In the genomic region with DNA sequence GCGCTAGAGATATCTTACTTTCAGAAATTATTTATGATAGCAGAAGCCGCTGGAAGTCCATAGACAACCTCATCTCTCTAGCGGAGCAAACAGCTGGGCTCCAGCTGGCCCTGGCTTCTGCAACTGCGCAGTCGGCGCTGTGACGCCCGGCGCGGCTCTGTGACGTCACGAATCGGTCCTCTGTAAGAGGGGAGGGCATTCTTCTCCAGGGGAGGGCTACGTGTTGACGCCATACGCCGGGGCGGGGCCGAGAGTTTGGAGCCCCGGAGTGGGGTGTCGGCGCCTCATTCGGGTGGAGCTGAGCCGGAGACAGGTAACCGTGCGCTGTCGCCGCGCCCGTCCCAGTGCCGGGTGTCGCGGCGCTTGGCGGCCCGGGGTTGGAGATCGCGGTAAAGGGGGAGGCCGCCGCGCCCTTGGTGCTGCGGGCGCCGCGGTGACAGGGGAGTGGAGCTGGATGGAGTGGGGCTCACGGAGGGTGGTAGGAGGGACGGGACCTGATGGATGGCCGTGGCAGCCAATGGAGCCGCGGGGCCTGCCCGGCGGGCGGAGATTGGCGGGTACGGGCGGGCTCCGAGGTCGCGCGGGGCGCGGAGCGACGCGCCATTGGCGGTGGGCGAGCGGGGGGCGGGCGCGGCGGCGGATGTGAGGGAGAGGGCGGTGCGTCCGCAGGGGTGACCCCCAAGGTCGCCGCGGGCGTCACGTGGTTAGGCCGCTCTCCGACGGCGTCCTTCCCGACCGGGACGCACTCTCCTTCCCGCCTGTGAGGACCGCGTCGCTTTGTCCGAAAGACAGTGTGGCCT, we compare ENCODE assay signal across 1 cellular context.
TF ChIP-seq lines count a peak whose summit lies in the region.

A gene (plus strand): TSS at position 287 of the 800 bp plus-strand sequence. CDS start 17,717 bp downstream, outside the sequence.

TF ChIP-seq in HepG2, 621 proteins besides CTCF, POLR2A, EP300 and RAD21 (continued from another document and continues in another):
- TF ChIP-seq, protein P1, sequence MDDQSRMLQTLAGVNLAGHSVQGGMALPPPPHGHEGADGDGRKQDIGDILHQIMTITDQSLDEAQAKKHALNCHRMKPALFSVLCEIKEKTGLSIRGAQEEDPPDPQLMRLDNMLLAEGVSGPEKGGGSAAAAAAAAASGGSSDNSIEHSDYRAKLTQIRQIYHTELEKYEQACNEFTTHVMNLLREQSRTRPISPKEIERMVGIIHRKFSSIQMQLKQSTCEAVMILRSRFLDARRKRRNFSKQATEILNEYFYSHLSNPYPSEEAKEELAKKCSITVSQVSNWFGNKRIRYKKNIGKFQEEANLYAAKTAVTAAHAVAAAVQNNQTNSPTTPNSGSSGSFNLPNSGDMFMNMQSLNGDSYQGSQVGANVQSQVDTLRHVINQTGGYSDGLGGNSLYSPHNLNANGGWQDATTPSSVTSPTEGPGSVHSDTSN (CRISPR knock-in tag; IDR thresholded peaks at IDR 0.05; ENCODE audit: borderline replicate concordance), result 0 out of 2 replicates have a peak, but pooled peaks have one; percentile 12
- TF ChIP-seq, protein P2, sequence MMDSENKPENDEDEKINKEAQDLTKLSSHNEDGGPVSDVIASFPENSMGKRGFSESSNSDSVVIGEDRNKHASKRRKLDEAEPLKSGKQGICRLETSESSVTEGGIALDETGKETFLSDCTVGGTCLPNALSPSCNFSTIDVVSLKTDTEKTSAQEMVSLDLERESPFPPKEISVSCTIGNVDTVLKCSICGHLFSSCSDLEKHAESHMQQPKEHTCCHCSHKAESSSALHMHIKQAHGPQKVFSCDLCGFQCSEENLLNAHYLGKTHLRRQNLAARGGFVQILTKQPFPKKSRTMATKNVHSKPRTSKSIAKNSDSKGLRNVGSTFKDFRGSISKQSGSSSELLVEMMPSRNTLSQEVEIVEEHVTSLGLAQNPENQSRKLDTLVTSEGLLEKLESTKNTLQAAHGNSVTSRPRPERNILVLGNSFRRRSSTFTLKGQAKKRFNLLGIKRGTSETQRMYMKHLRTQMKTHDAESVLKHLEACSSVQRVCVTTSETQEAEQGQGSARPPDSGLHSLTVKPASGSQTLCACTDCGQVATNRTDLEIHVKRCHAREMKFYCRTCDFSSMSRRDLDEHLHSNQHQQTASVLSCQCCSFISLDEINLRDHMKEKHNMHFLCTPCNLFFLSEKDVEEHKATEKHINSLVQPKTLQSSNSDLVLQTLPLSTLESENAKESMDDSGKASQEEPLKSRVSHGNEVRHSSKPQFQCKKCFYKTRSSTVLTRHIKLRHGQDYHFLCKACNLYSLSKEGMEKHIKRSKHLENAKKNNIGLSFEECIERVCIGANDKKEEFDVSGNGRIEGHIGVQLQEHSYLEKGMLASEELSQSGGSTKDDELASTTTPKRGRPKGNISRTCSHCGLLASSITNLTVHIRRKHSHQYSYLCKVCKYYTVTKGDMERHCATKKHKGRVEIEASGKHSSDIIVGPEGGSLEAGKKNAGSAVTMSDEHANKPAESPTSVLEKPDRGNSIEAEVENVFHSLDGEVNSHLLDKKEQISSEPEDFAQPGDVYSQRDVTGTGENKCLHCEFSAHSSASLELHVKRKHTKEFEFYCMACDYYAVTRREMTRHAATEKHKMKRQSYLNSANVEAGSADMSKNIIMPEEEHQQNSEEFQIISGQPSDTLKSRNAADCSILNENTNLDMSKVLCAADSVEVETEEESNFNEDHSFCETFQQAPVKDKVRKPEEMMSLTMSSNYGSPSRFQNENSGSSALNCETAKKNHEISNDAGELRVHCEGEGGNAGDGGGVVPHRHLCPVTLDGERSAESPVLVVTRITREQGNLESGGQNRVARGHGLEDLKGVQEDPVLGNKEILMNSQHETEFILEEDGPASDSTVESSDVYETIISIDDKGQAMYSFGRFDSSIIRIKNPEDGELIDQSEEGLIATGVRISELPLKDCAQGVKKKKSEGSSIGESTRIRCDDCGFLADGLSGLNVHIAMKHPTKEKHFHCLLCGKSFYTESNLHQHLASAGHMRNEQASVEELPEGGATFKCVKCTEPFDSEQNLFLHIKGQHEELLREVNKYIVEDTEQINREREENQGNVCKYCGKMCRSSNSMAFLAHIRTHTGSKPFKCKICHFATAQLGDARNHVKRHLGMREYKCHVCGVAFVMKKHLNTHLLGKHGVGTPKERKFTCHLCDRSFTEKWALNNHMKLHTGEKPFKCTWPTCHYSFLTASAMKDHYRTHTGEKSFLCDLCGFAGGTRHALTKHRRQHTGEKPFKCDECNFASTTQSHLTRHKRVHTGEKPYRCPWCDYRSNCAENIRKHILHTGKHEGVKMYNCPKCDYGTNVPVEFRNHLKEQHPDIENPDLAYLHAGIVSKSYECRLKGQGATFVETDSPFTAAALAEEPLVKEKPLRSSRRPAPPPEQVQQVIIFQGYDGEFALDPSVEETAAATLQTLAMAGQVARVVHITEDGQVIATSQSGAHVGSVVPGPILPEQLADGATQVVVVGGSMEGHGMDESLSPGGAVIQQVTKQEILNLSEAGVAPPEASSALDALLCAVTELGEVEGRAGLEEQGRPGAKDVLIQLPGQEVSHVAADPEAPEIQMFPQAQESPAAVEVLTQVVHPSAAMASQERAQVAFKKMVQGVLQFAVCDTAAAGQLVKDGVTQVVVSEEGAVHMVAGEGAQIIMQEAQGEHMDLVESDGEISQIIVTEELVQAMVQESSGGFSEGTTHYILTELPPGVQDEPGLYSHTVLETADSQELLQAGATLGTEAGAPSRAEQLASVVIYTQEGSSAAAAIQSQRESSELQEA (CRISPR knock-in tag; IDR thresholded peaks at IDR 0.05; ENCODE audit: not compliant biosample characterization), result peak; percentile 74
- TF ChIP-seq HCFC1 (IDR thresholded peaks at IDR 0.05; ENCODE audit: low read depth, low read length) (peak; percentile 46), ZBTB38 (CRISPR knock-in tag; IDR thresholded peaks at IDR 0.05) (peak; percentile 24; the same call in 1 of the 2 replicates), ZMAT3 (CRISPR knock-in tag; conservative IDR thresholded peaks at IDR 0.05) (peak; percentile 74; the same call in 1 of the 2 replicates), GABPB1 (CRISPR knock-in tag; IDR thresholded peaks at IDR 0.05) (peak; percentile 91), ZNF577 (CRISPR knock-in tag; IDR thresholded peaks at IDR 0.05; ENCODE audit: borderline replicate concordance, low read depth) (no peak), MIER3 (CRISPR knock-in tag; IDR thresholded peaks at IDR 0.05; ENCODE audit: borderline replicate concordance) (peak; percentile 77; the same call in 1 of the 2 replicates), NCOA1 (CRISPR knock-in tag; IDR thresholded peaks at IDR 0.05) (no peak), NR2F2 (IDR thresholded peaks at IDR 0.05; ENCODE audit: borderline replicate concordance, low read depth) (peak; percentile 42; the same call in 1 of the 2 replicates), SMAD3 (CRISPR knock-in tag; IDR thresholded peaks at IDR 0.05) (peak; percentile 75), TOE1 (CRISPR knock-in tag; IDR thresholded peaks at IDR 0.05) (no peak), NKX3-1 (CRISPR knock-in tag; IDR thresholded peaks at IDR 0.05) (no peak), ZNF563 (CRISPR knock-in tag; IDR thresholded peaks at IDR 0.05) (peak; percentile 23; the same call in 1 of the 2 replicates), ZSCAN21 (CRISPR knock-in tag; IDR thresholded peaks at IDR 0.05; ENCODE audit: borderline replicate concordance) (peak; percentile 88; the same call in 1 of the 2 replicates), RFXANK (CRISPR knock-in tag; IDR thresholded peaks at IDR 0.05) (no peak), ZNF709 (CRISPR knock-in tag; IDR thresholded peaks at IDR 0.05) (peak; percentile 51), PRMT3 (CRISPR knock-in tag; IDR thresholded peaks at IDR 0.05; ENCODE audit: borderline replicate concordance, low read depth) (no peak), ZNF333 (CRISPR knock-in tag; IDR thresholded peaks at IDR 0.05; ENCODE audit: borderline replicate concordance) (peak; percentile 48; the same call in 1 of the 2 replicates), FOXO1 (CRISPR knock-in tag; IDR thresholded peaks at IDR 0.05) (peak; percentile 69; the same call in 1 of the 2 replicates), ZNF792 (CRISPR knock-in tag; IDR thresholded peaks at IDR 0.05) (0 out of 2 replicates have a peak, but pooled peaks have one; percentile 40), ZNF790 (CRISPR knock-in tag; IDR thresholded peaks at IDR 0.05; ENCODE audit: borderline replicate concordance) (no peak), ZNF441 (CRISPR knock-in tag; IDR thresholded peaks at IDR 0.05; ENCODE audit: borderline replicate concordance) (peak; percentile 54; the same call in 1 of the 2 replicates)
- TF ChIP-seq, protein P3, sequence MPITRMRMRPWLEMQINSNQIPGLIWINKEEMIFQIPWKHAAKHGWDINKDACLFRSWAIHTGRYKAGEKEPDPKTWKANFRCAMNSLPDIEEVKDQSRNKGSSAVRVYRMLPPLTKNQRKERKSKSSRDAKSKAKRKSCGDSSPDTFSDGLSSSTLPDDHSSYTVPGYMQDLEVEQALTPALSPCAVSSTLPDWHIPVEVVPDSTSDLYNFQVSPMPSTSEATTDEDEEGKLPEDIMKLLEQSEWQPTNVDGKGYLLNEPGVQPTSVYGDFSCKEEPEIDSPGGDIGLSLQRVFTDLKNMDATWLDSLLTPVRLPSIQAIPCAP (CRISPR knock-in tag; IDR thresholded peaks at IDR 0.05; ENCODE audit: low read depth), result 0 out of 2 replicates have a peak, but pooled peaks have one; percentile 25
- TF ChIP-seq, protein P4, sequence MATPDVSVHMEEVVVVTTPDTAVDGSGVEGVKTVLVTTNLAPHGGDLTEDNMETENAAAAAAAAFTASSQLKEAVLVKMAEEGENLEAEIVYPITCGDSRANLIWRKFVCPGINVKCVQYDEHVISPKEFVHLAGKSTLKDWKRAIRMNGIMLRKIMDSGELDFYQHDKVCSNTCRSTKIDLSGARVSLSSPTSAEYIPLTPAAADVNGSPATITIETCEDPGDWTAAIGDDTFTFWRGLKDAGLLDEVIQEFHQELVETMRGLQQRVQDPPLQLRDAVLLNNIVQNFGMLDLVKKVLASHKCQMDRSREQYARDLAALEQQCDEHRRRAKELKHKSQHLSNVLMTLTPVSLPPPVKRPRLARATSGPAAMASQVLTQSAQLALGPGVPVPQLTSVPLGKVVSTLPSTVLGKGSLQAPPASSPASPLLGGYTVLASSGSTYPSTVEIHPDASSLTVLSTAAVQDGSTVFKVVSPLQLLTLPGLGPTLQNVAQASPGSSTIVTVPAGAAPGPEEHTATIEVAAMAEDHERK (CRISPR knock-in tag; IDR thresholded peaks at IDR 0.05; ENCODE audit: low read depth), result peak; percentile 90
- TF ChIP-seq, protein P5, sequence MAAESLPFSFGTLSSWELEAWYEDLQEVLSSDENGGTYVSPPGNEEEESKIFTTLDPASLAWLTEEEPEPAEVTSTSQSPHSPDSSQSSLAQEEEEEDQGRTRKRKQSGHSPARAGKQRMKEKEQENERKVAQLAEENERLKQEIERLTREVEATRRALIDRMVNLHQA (CRISPR knock-in tag; IDR thresholded peaks at IDR 0.05), result 0 out of 2 replicates have a peak, but pooled peaks have one; percentile 59
- TF ChIP-seq, protein P6, sequence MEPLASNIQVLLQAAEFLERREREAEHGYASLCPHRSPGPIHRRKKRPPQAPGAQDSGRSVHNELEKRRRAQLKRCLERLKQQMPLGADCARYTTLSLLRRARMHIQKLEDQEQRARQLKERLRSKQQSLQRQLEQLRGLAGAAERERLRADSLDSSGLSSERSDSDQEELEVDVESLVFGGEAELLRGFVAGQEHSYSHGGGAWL (CRISPR knock-in tag; IDR thresholded peaks at IDR 0.05), result peak; percentile 51
- TF ChIP-seq, protein P7, sequence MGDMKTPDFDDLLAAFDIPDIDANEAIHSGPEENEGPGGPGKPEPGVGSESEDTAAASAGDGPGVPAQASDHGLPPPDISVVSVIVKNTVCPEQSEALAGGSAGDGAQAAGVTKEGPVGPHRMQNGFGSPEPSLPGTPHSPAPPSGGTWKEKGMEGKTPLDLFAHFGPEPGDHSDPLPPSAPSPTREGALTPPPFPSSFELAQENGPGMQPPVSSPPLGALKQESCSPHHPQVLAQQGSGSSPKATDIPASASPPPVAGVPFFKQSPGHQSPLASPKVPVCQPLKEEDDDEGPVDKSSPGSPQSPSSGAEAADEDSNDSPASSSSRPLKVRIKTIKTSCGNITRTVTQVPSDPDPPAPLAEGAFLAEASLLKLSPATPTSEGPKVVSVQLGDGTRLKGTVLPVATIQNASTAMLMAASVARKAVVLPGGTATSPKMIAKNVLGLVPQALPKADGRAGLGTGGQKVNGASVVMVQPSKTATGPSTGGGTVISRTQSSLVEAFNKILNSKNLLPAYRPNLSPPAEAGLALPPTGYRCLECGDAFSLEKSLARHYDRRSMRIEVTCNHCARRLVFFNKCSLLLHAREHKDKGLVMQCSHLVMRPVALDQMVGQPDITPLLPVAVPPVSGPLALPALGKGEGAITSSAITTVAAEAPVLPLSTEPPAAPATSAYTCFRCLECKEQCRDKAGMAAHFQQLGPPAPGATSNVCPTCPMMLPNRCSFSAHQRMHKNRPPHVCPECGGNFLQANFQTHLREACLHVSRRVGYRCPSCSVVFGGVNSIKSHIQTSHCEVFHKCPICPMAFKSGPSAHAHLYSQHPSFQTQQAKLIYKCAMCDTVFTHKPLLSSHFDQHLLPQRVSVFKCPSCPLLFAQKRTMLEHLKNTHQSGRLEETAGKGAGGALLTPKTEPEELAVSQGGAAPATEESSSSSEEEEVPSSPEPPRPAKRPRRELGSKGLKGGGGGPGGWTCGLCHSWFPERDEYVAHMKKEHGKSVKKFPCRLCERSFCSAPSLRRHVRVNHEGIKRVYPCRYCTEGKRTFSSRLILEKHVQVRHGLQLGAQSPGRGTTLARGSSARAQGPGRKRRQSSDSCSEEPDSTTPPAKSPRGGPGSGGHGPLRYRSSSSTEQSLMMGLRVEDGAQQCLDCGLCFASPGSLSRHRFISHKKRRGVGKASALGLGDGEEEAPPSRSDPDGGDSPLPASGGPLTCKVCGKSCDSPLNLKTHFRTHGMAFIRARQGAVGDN (CRISPR knock-in tag; IDR thresholded peaks at IDR 0.05), result peak; percentile 91
- TF ChIP-seq, protein P8, sequence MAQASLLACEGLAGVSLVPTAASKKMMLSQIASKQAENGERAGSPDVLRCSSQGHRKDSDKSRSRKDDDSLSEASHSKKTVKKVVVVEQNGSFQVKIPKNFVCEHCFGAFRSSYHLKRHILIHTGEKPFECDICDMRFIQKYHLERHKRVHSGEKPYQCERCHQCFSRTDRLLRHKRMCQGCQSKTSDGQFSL (CRISPR knock-in tag; IDR thresholded peaks at IDR 0.05), result 0 out of 2 replicates have a peak, but pooled peaks have one; percentile 20
- TF ChIP-seq, protein P9, sequence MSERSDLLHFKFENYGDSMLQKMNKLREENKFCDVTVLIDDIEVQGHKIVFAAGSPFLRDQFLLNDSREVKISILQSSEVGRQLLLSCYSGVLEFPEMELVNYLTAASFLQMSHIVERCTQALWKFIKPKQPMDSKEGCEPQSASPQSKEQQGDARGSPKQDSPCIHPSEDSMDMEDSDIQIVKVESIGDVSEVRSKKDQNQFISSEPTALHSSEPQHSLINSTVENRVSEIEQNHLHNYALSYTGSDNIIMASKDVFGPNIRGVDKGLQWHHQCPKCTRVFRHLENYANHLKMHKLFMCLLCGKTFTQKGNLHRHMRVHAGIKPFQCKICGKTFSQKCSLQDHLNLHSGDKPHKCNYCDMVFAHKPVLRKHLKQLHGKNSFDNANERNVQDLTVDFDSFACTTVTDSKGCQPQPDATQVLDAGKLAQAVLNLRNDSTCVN (CRISPR knock-in tag; IDR thresholded peaks at IDR 0.05; ENCODE audit: borderline replicate concordance), result no peak; the same call in 1 of the 2 replicates
